In the genomic region with DNA sequence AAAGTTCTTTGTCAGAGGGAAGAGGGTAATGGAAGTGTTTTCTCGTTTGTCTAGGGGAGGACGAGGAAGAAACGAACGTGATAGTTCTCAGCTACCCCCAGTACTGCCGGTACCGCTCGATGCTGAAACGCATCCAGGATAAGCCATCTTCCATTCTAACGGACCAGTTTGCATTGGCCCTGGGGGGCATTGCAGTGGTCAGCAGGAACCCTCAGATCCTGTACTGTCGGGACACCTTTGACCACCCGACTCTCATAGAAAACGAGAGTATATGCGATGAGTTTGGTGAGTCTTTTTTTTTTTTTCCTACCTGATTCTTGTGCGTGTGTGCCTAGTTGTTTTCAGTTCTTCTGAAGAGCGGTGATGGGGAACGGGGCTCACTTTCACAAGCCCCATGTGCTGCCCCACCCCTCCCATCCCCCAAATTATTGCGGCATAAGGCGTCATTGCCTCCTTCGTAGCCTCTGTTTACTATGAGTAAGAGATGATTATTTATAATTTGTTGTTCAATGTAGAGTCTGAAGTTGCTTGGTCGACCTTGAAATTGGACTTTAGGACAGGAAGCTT, we compare ENCODE assay signal across 15 cellular contexts.
A peak's percentile ranks its signal among the peaks of the same experiment; 100 is the strongest.
DNase-seq lines count a peak whose midpoint lies in the region; ATAC-seq and TF ChIP-seq lines count a peak whose summit lies in the region.
"Had no signal": no experiment of that assay in that cellular context is flagged by ENCODE, and none has a peak within 500 bp of the region (broad histone marks: within the 10 kb centered on the region; RNA-seq: fewer than 3 reads in every experiment).

No MANE protein-coding gene starts in this region.

- no peaks in the 10 kb centered on the region for H3K36me3 ChIP-seq in neural progenitor cell
- H3K36me3 ChIP-seq: esophagus muscularis mucosa, thoracic aorta had no signal

- no peak overlapping the region for H3K9ac ChIP-seq in neural progenitor cell
- H3K9ac ChIP-seq: GM23248 had no signal

- no peak for ATAC-seq in activated CD4-positive, alpha-beta T cell treated with anti-CD3 and anti-CD28 coated beads for 36 hours
- ATAC-seq in GM21390 (IDR thresholded peaks at IDR 0.05; ENCODE audit: unreplicated experiment) (peak; percentile 79), HG03135 (IDR thresholded peaks at IDR 0.05; ENCODE audit: unreplicated experiment) (peak; percentile 82), naive B cell (ENCODE audit: low read depth in 2 of 2) (peak; percentile 90 to 91)

- CTCF ChIA-PET in activated CD4-positive, alpha-beta T cell treated with anti-CD3 and anti-CD28 coated beads for 36 hours (lab: Charles Lee) = interaction anchor here (1.5 kb wide), 1 partner anchor 12 kb away, joined by 4 read pairs; no protein-coding TSS in a partner anchor

- no peaks in the 10 kb centered on the region for H3K27me3 Mint-ChIP-seq in activated CD4-positive, alpha-beta T cell treated with anti-CD3 and anti-CD28 coated beads for 36 hours
- no peaks in the 10 kb centered on the region for H3K27me3 Mint-ChIP-seq in naive B cell
- H3K27me3 Mint-ChIP-seq in neural progenitor cell (ENCODE audit: insufficient read depth, low read depth) = peaks cover 5% of the 10 kb centered on the region

- H2AFZ ChIP-seq in neural progenitor cell (replicated peaks) = no peak overlapping the region
- H2AFZ ChIP-seq: GM23248 had no signal

- no peak overlapping the region for H3K4me3 Mint-ChIP-seq in activated CD4-positive, alpha-beta T cell treated with anti-CD3 and anti-CD28 coated beads for 36 hours
- H3K4me3 Mint-ChIP-seq in naive B cell (peak overlapping the region; percentile 42 to 91 (median 78)), neural progenitor cell (no peak overlapping the region)

- no peaks in the 10 kb centered on the region for H3K27me3 ChIP-seq in neural progenitor cell
- H3K27me3 ChIP-seq: esophagus muscularis mucosa had no signal

- H3K79me2 ChIP-seq in neural progenitor cell (ENCODE audit: low read depth) = no peaks in the 10 kb centered on the region

- peaks cover 7% of the 10 kb centered on the region for H3K9me3 Mint-ChIP-seq in activated CD4-positive, alpha-beta T cell treated with anti-CD3 and anti-CD28 coated beads for 36 hours (ENCODE audit: low read depth)
- H3K9me3 Mint-ChIP-seq in naive B cell (peaks cover 0 to 3% (median 0%) of the 10 kb centered on the region in 7 donors), neural progenitor cell (no peaks in the 10 kb centered on the region)

- POLR2A ChIA-PET in activated CD4-positive, alpha-beta T cell treated with anti-CD3 and anti-CD28 coated beads for 36 hours (lab: Charles Lee) = no interaction called here

- H3K27ac ChIP-seq in neural progenitor cell = no peak overlapping the region
- H3K27ac ChIP-seq: 22Rv1, esophagus muscularis mucosa, GM23248 had no signal

- intact Hi-C loops in activated CD4-positive, alpha-beta T cell treated with anti-CD3 and anti-CD28 coated beads for 36 hours (cut with DNase I, micrococcal nuclease) = no loop called here

- H3K4me2 ChIP-seq in neural progenitor cell = no peak overlapping the region

- no peaks in the 10 kb centered on the region for H3K9me3 ChIP-seq in neural progenitor cell (ENCODE audit: low read depth)
- H3K9me3 ChIP-seq: esophagus muscularis mucosa, thoracic aorta had no signal

- no peak overlapping the region for H3K4me3 ChIP-seq in neural progenitor cell
- H3K4me3 ChIP-seq: esophagus muscularis mucosa, GM23248, lung, skin epidermis, thoracic aorta had no signal

- H3K27ac Mint-ChIP-seq in activated CD4-positive, alpha-beta T cell treated with anti-CD3 and anti-CD28 coated beads for 36 hours = peak overlapping the region; percentile 93
- H3K27ac Mint-ChIP-seq in naive B cell = peak overlapping the region; percentile 99 to 100 (median 100)
- no peak overlapping the region for H3K27ac Mint-ChIP-seq in neural progenitor cell

- peaks cover 4% of the 10 kb centered on the region for H3K4me1 ChIP-seq in neural progenitor cell

- peaks cover 85% of the 10 kb centered on the region for H3K4me1 Mint-ChIP-seq in activated CD4-positive, alpha-beta T cell treated with anti-CD3 and anti-CD28 coated beads for 36 hours
- H3K4me1 Mint-ChIP-seq in naive B cell (peaks cover 73 to 91% (median 83%) of the 10 kb centered on the region in 3 donors), neural progenitor cell (peaks cover 11% of the 10 kb centered on the region)

- H3F3A ChIP-seq in neural progenitor cell (ENCODE audit: low read depth) = no peaks in the 10 kb centered on the region

- no peak for TF ChIP-seq CTCF in neural progenitor cell (IDR thresholded peaks at IDR 0.05)

- no peaks in the 10 kb centered on the region for H4K20me1 ChIP-seq in neural progenitor cell (ENCODE audit: low read depth)

- no peak for DNase-seq in activated CD4-positive, alpha-beta T cell treated with anti-CD3 and anti-CD28 coated beads for 36 hours
- no peak for DNase-seq in activated CD4-positive, alpha-beta T cell treated with anti-CD3 and anti-CD28 coated beads, Interleukin-2, amount 50 U/mL, for 1 hour
- DNase-seq in naive B cell = peak; percentile 79
- no peak for DNase-seq in neural progenitor cell (ENCODE audit: low spot score)
- DNase-seq in NCI-H1105 (lab: John Stamatoyannopoulos, UW) = no peak
- DNase-seq in NCI-H1048 (lab: John Stamatoyannopoulos, UW) = no peak
- DNase-seq: GM23248, NCI-H1694 had no signal

- H3K36me3 Mint-ChIP-seq in activated CD4-positive, alpha-beta T cell treated with anti-CD3 and anti-CD28 coated beads for 36 hours (ENCODE audit: low read depth) = peaks cover 86% of the 10 kb centered on the region
- H3K36me3 Mint-ChIP-seq in naive B cell = peaks cover 49 to 55% of the 10 kb centered on the region in 2 donors
- H3K36me3 Mint-ChIP-seq in neural progenitor cell = peaks cover 20% of the 10 kb centered on the region

Comparison
In these comparisons a context has a peak if more than half of its experiments do, and no peak if none do; other contexts are left out.
1. H3K4me3 Mint-ChIP-seq: peak in naive B cell (8 of 8); none in activated CD4-positive, alpha-beta T cell treated with anti-CD3 and anti-CD28 coated beads for 36 hours (single experiment) and neural progenitor cell (single experiment).